Comparison of ENCODE assay signal across 16 cellular contexts in genomic region chr20:9070304-9070703, GRCh38. TPM values are rescaled to one million over a fixed set of nuclear protein-coding genes. Genes with fewer than 3 reads are reported as not detected.
DNase-seq lines count a peak whose midpoint lies in the region; ATAC-seq, FAIRE-seq and TF ChIP-seq lines count a peak whose summit lies in the region.
"Had no signal": no experiment of that assay in that cellular context is flagged by ENCODE, and none has a peak within 500 bp of the region (broad histone marks: within the 10 kb centered on the region; RNA-seq: fewer than 3 reads in every experiment).

No MANE protein-coding gene starts in this region.

- H3K27ac ChIP-seq in heart right ventricle: peak overlapping the region in 5 of 10 donors; percentile 90 to 99 (median 96)
- H3K27ac ChIP-seq in astrocyte (ENCODE audit: low read depth, low read length): no peak overlapping the region
- H3K27ac ChIP-seq in CD4-positive, alpha-beta T cell (ENCODE audit: low read depth, low read length): no peak overlapping the region

- no peak overlapping the region for H3K27ac Mint-ChIP-seq in astrocyte (ENCODE audit: unreplicated experiment)
- no peak overlapping the region for H3K27ac Mint-ChIP-seq in CD4-positive, alpha-beta T cell
- H3K27ac Mint-ChIP-seq: activated naive CD4-positive, alpha-beta T cell treated with anti-CD3 and anti-CD28 coated beads, Interleukin-2, amount 50 U/mL, for 72 hours had no signal

- H3K4me1 ChIP-seq in heart right ventricle: peaks cover 5 to 67% (median 51%) of the 10 kb centered on the region in 9 donors
- H3K4me1 ChIP-seq in astrocyte (ENCODE audit: insufficient read depth, low read length): peaks cover 10% of the 10 kb centered on the region

- peak overlapping the region; percentile 97 for H3K4me3 Mint-ChIP-seq in astrocyte (ENCODE audit: unreplicated experiment)
- no peak overlapping the region for H3K4me3 Mint-ChIP-seq in CD4-positive, alpha-beta T cell

- H3K9me3 ChIP-seq in heart right ventricle (no peaks in the 10 kb centered on the region), astrocyte (ENCODE audit: insufficient read depth, low read depth, low read length) (no peaks in the 10 kb centered on the region)
- no peaks in the 10 kb centered on the region for H3K9me3 ChIP-seq in CD4-positive, alpha-beta T cell (ENCODE audit: control insufficient read depth, low read length)
- H3K9me3 ChIP-seq: testis had no signal

- peaks cover 30% of the 10 kb centered on the region for H3K4me1 Mint-ChIP-seq in astrocyte (ENCODE audit: low read depth, unreplicated experiment)
- peaks cover 5% of the 10 kb centered on the region for H3K4me1 Mint-ChIP-seq in CD4-positive, alpha-beta T cell (ENCODE audit: low read depth)

- intact Hi-C loops in heart right ventricle (cut with DNase I): loop anchor here in 4 of 10 donors (5.0 to 10.0 kb wide), 5 partner anchors 94 to 284 kb away; no protein-coding TSS in a partner anchor
- intact Hi-C loops in left ventricle myocardium superior (cut with micrococcal nuclease): loop anchor here (10.0 kb wide), 1 partner anchor 284 kb away; no protein-coding TSS in a partner anchor
- intact Hi-C loops in CD4-positive, alpha-beta T cell (cut with DNase I, micrococcal nuclease): no loop called here

- H3K79me2 ChIP-seq in astrocyte (ENCODE audit: insufficient read depth, low read length): peaks cover 13% of the 10 kb centered on the region

- peaks cover 0 to 25% (median 0%) of the 10 kb centered on the region in 7 donors for H3K27me3 ChIP-seq in heart right ventricle
- H3K27me3 ChIP-seq in astrocyte (ENCODE audit: insufficient read depth, low read length): no peaks in the 10 kb centered on the region
- no peaks in the 10 kb centered on the region for H3K27me3 ChIP-seq in kidney epithelial cell (ENCODE audit: control insufficient read depth, insufficient read depth, low read length)
- peaks cover 15% of the 10 kb centered on the region for H3K27me3 ChIP-seq in CD4-positive, alpha-beta T cell (ENCODE audit: control insufficient read depth, insufficient read depth, low read length)
- H3K27me3 ChIP-seq: testis had no signal

- peaks cover 2% of the 10 kb centered on the region for H3K36me3 Mint-ChIP-seq in astrocyte (ENCODE audit: low read depth, unreplicated experiment)
- no peaks in the 10 kb centered on the region for H3K36me3 Mint-ChIP-seq in CD4-positive, alpha-beta T cell (ENCODE audit: low read depth)

- TF ChIP-seq CTCF in heart right ventricle (IDR thresholded peaks at IDR 0.05): no peak
- no peak for TF ChIP-seq CTCF in astrocyte (IDR thresholded peaks at IDR 0.05; ENCODE audit: insufficient read depth, low read depth, low read length)
- TF ChIP-seq CTCF in kidney epithelial cell (IDR thresholded peaks at IDR 0.05; ENCODE audit: insufficient read depth, low read length, poor library complexity, severe bottlenecking): no peak
- no peak for TF ChIP-seq CTCF in CD4-positive, alpha-beta T cell (IDR thresholded peaks at IDR 0.05)

- ATAC-seq in heart right ventricle (no peak), left ventricle myocardium superior (no peak)
- ATAC-seq in CD4-positive, alpha-beta T cell (ENCODE audit: poor library complexity): no peak
- ATAC-seq: activated naive CD4-positive, alpha-beta T cell treated with anti-CD3 and anti-CD28 coated beads, Interleukin-2, amount 50 U/mL, for 72 hours had no signal

- H3K9ac ChIP-seq in astrocyte (ENCODE audit: low read length): no peak overlapping the region

- peak; percentile 87 for FAIRE-seq in astrocyte (lab: Jason Lieb, UNC)
- FAIRE-seq: bronchial epithelial cell had no signal

- no peaks in the 10 kb centered on the region for H3K9me3 Mint-ChIP-seq in astrocyte (ENCODE audit: unreplicated experiment)
- peaks cover 4% of the 10 kb centered on the region for H3K9me3 Mint-ChIP-seq in CD4-positive, alpha-beta T cell

- peak overlapping the region; percentile 93 for H3K4me2 ChIP-seq in astrocyte (ENCODE audit: low read length)

- no peaks in the 10 kb centered on the region for H3K27me3 Mint-ChIP-seq in astrocyte (ENCODE audit: low read depth, unreplicated experiment)
- H3K27me3 Mint-ChIP-seq in CD4-positive, alpha-beta T cell: peaks cover 28% of the 10 kb centered on the region

- 67 to 71% methylated on average over 3 of the region's 3 CpGs for WGBS in heart right ventricle, 2 donors

- no peak overlapping the region for H2AFZ ChIP-seq in astrocyte (ENCODE audit: low read depth, low read length)

- no peaks in the 10 kb centered on the region for H4K20me1 ChIP-seq in astrocyte (ENCODE audit: insufficient read depth, low read length)

- POLR2A ChIA-PET in CD4-positive, alpha-beta T cell (lab: Charles Lee): no interaction called here

- H3K36me3 ChIP-seq in heart right ventricle (no peaks in the 10 kb centered on the region), astrocyte (ENCODE audit: insufficient read depth, low read length) (no peaks in the 10 kb centered on the region), kidney epithelial cell (ENCODE audit: control insufficient read depth, insufficient read depth, low read length) (no peaks in the 10 kb centered on the region)

- H3K4me3 ChIP-seq in heart right ventricle: peak overlapping the region in 7 of 10 donors; percentile 70 to 93 (median 92)
- no peak overlapping the region for H3K4me3 ChIP-seq in astrocyte (ENCODE audit: insufficient read depth, low read depth, low read length)
- peak overlapping the region; percentile 87 for H3K4me3 ChIP-seq in kidney epithelial cell (ENCODE audit: low read depth, low read length)

- CTCF ChIA-PET in CD4-positive, alpha-beta T cell (lab: Charles Lee): no interaction called here

- DNase-seq in heart right ventricle (no peak), left ventricle myocardium superior (no peak), astrocyte (ENCODE audit: low read depth) (no peak), kidney epithelial cell (ENCODE audit: low read depth) (no peak), Ammon's horn (ENCODE audit: low spot score) (no peak), midbrain (lab: John Stamatoyannopoulos, UW) (no peak)
- DNase-seq in CD4-positive, alpha-beta T cell: no peak
- no peak for DNase-seq in stimulated activated naive CD4-positive, alpha-beta T cell treated with Interleukin-2 at 50 U/mL for 16 hours (lab: John Stamatoyannopoulos, UW)
- DNase-seq: activated CD4-positive, alpha-beta T cell treated with anti-CD3 and anti-CD28 coated beads for 48 hours; islet precursor cell; NCI-H2081 treated with DMSO at 0.1 percent for 48 hours; SHP77; T-helper 9 cell; testis had no signal

RNA-seq across cellular contexts. Expression of gene PLCB4, which starts 1.4 kb away (rescaled TPM):
- total RNA-seq in heart right ventricle (10 to 100 TPM; 16.2 to 33.3 (median 29.4) TPM), left ventricle myocardium superior (29.1 TPM), astrocyte (38.9 and 58.2 TPM in 2 replicates), kidney epithelial cell (7.9 and 19.9 TPM in 2 replicates)
- 10 to 100 TPM in 1 of 2 donors, 1 to 10 TPM in 1; 3.6 to 14.3 TPM for polyA plus RNA-seq in heart right ventricle
- under 1 TPM in 1 of 2 experiments, not detected in 1; 0.06 TPM for total RNA-seq in CD4-positive, alpha-beta T cell
- total RNA-seq: activated naive CD4-positive, alpha-beta T cell treated with anti-CD3 and anti-CD28 coated beads, Interleukin-2, amount 50 U/mL, for 72 hours had no signal
